Comparison of ENCODE assay signal across 12 cellular contexts in the genomic region with DNA sequence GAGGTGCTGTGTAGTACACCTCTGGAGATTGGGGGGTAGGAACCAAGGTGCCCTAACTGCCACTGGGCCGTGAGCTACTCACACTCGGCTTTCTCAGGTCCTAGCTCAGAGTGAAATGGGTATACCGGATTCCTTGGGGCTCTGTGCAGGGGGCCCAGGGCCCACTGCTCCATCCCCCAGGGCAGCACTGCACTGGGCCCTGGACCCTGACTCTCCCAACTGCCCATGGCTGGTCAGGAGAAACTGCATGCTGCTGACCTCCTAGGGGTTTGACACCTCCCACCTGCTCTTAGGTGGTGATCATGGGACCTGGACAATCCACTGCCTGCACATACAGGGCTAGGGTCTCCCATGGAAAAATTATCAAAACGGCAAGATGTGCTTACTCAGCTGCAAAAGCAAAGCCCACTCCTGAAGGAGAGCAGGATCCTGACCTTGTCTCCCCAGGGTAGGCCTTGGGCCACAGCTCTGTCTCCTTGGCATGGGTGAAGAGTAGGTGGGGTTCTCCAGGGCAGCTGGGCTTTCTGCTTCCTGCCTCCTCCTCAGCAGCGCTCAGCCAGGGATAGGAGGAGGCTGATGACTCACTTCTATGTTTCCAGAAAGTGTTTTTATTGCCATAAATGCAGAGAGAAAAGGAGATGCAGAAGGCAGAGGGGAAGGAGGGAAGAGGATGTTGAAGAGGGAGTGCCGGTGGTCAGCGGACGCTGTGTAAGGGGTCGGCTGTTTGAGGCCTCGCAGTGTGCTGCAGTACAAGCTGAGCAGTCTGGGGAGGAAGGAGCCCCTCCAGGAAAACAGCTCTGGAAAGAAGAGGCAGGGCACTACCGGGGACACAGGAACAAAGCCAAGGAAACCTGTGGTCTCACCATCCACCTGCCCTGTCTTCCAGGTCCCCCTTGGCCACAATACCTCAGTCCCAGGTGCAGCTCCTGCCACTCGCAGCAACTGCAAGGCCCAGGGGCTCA.
DNase-seq lines count a peak whose midpoint lies in the region; ATAC-seq and TF ChIP-seq lines count a peak whose summit lies in the region.
"Had no signal": no experiment of that assay in that cellular context is flagged by ENCODE, and none has a peak within 500 bp of the region (broad histone marks: within the 10 kb centered on the region; RNA-seq: fewer than 3 reads in every experiment).

No MANE protein-coding gene starts in this region.

- H3K27me3 ChIP-seq in RWPE2 (ENCODE audit: insufficient read depth, poor library complexity, severe bottlenecking), result no peaks in the 10 kb centered on the region
- H3K27me3 ChIP-seq in prostate gland (replicated peaks; ENCODE audit: insufficient read depth), result no peaks in the 10 kb centered on the region

- peaks cover 7% of the 10 kb centered on the region for H3K4me1 ChIP-seq in RWPE2 (ENCODE audit: insufficient read depth, poor library complexity, severe bottlenecking)
- H3K4me1 ChIP-seq in prostate gland (replicated peaks), result no peaks in the 10 kb centered on the region

- no peak overlapping the region for H3K27ac ChIP-seq in RWPE2 (ENCODE audit: poor library complexity, severe bottlenecking)
- H3K27ac ChIP-seq in prostate gland, result no peak overlapping the region

- no peak overlapping the region for H3K4me3 ChIP-seq in RWPE2 (ENCODE audit: severe bottlenecking)
- H3K4me3 ChIP-seq in fibroblast of mammary gland (ENCODE audit: control insufficient read depth, low read depth, low read length), result no peak overlapping the region
- H3K4me3 ChIP-seq in prostate gland, result no peak overlapping the region

- WGBS in prostate gland, result 61% methylated on average over 12 of the region's 12 CpGs

- ATAC-seq in RWPE2 (ENCODE audit: low read depth) (peak; percentile 84), GM19452 (IDR thresholded peaks at IDR 0.05; ENCODE audit: unreplicated experiment) (no peak)
- ATAC-seq: stimulated activated memory B cell treated with anti-CD40 and anti-IgM and Interleukin-4, amounts not matched to agents 10 μg/mL and 1 μg/mL and 100 μg/mL, for 72 hours had no signal

- intact Hi-C loops in prostate gland (cut with DNase I), result no loop called here

- no peaks in the 10 kb centered on the region for H3K9me3 ChIP-seq in RWPE2 (ENCODE audit: severe bottlenecking)
- no peaks in the 10 kb centered on the region for H3K9me3 ChIP-seq in prostate gland

- TF ChIP-seq CTCF in RWPE2 (IDR thresholded peaks at IDR 0.05; ENCODE audit: poor library complexity, severe bottlenecking), result no peak
- no peak for TF ChIP-seq CTCF in fibroblast of mammary gland (conservative IDR thresholded peaks at IDR 0.05; ENCODE audit: control insufficient read depth, insufficient read depth, low read depth, low read length)
- TF ChIP-seq CTCF in prostate gland (IDR thresholded peaks at IDR 0.05), result no peak

- H3K36me3 ChIP-seq in RWPE2 (ENCODE audit: low read depth) (no peaks in the 10 kb centered on the region), prostate gland (no peaks in the 10 kb centered on the region)

- peak; percentile 31 for DNase-seq in GM04503 (ENCODE audit: low read depth)
- peak; percentile 37 for DNase-seq in RWPE2 (ENCODE audit: low spot score)
- peak; percentile 80 for DNase-seq in fibroblast of mammary gland (ENCODE audit: low read depth)
- DNase-seq in prostate gland (ENCODE audit: low spot score), result peak; percentile 1
- DNase-seq in effector CD8-positive, alpha-beta T cell (lab: John Stamatoyannopoulos, UW), result no peak
- DNase-seq in SK-N-DZ (ENCODE audit: low spot score), result no peak
- no peak for DNase-seq in NCI-H524 treated with DMSO at 0.1 percent for 48 hours (lab: John Stamatoyannopoulos, UW)
- DNase-seq: activated gamma-delta T cell treated with Interleukin-2 at 50 U/mL for 16 hours, GF-D8, hypothalamus had no signal

- TF ChIP-seq POLR2A in prostate gland (IDR thresholded peaks at IDR 0.05), result no peak

Comparison
In these comparisons a context has a peak if more than half of its experiments do, and no peak if none do; other contexts are left out.
1. DNase-seq: peak in GM04503 (single experiment), RWPE2 (single experiment), fibroblast of mammary gland (single experiment) and prostate gland (single experiment); none in effector CD8-positive, alpha-beta T cell (single experiment), SK-N-DZ (single experiment) and NCI-H524 treated with DMSO at 0.1 percent for 48 hours (single experiment).